Comparison of ENCODE assay signal across 1 cellular context in genomic region chr6:130676077-130676772, GRCh38.
A peak's percentile ranks its signal among the peaks of the same experiment; 100 is the strongest.
TF ChIP-seq lines count a peak whose summit lies in the region.

No MANE protein-coding gene starts in this region.

TF ChIP-seq in GM12878, 131 proteins besides CTCF, POLR2A, EP300 and RAD21 (continued from another document):
- no peak for TF ChIP-seq TCF3 (IDR thresholded peaks at IDR 0.05; ENCODE audit: borderline replicate concordance, insufficient read depth, low read depth, low read length)
- TF ChIP-seq MYB (IDR thresholded peaks at IDR 0.05; ENCODE audit: borderline replicate concordance, low read depth, low read length): no peak
- peak; percentile 20; the same call in 1 of the 2 replicates for TF ChIP-seq RUNX3 (IDR thresholded peaks at IDR 0.05; ENCODE audit: low read length)
- no peak for TF ChIP-seq MLLT1 (IDR thresholded peaks at IDR 0.05)
- TF ChIP-seq SMARCA5 (IDR thresholded peaks at IDR 0.05): no peak
- TF ChIP-seq HDGF (IDR thresholded peaks at IDR 0.05): no peak
- no peak for TF ChIP-seq ZBTB33 (IDR thresholded peaks at IDR 0.05)
